ENCODE assay signal across 8 cellular contexts in the genomic region with DNA sequence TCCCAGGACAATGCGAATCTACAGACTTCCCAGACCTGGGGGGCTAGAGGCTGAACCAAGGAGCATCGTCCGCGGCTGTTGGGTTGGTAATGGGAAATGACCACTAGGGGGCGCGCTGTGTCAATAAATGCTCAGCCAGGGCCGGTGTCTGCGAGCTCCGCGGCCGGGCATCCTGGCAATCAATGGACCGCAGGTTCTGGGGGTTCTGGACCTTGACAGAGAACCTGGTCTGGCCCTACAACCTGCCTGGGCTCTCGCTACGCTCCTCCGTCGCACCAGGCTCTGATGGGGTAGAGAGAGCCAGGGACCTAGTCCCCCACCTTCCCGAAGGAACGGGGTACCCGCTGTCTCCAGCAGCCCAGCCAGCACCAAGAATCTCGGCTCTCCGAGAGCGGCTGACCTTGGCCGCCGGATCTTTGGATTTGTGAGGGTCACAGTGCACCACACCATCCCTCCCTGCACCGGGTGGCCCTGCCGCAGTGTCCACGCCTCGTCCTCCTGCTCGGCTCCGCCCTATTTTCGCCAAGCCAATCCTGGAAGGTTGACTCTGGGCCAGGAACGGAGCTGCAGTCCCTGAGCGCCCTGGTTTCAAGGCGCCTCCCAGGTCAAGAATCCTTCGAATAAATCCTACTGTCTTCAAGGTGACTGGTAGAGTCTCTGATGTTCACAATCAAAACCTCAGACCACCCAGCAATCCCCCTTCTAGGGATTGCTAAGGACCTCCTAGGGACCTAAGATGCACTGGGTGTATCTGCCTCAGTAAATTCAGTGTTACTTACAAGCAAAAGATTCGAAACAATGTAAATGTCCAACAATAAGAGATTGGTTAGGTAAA. TPM values are rescaled to one million over a fixed set of nuclear protein-coding genes. Genes with fewer than 3 reads are reported as not detected.
DNase-seq lines count a peak whose midpoint lies in the region; ATAC-seq and TF ChIP-seq lines count a peak whose summit lies in the region.

No MANE protein-coding gene starts in this region.

- H4K5ac ChIP-seq in IMR-90 (ENCODE audit: low read depth, low read length): no peak overlapping the region; the same call in 1 of the 2 replicates

- H3K79me1 ChIP-seq in IMR-90 (ENCODE audit: low read depth in 1 of 2, low read length in 2 of 2): no peaks in the 10 kb centered on the region

- H3K4me3 ChIP-seq in IMR-90 (ENCODE audit: insufficient read depth, low read depth, low read length) (peak overlapping the region; percentile 49), neural cell (ENCODE audit: low read length) (peak overlapping the region; percentile 74)

- ATAC-seq in CD4-positive, alpha-beta T cell (ENCODE audit: poor library complexity): peak; percentile 72
- peak; percentile 84 for ATAC-seq in GM21367 (IDR thresholded peaks at IDR 0.05; ENCODE audit: unreplicated experiment)
- peak; percentile 88 for ATAC-seq in IMR-90 (ENCODE audit: low read depth)
- ATAC-seq in foreskin keratinocyte: peak; percentile 47

- H2BK5ac ChIP-seq in IMR-90 (ENCODE audit: low read depth, low read length, poor library complexity, severe bottlenecking): no peak overlapping the region

- dilution Hi-C loops in IMR-90 (cut with HindIII; ENCODE audit: low sequenced_read_pairs, unreplicated experiment): no loop called here

- peaks cover 6% of the 10 kb centered on the region for H3K4me1 ChIP-seq in IMR-90 (ENCODE audit: control insufficient read depth, insufficient read depth, low read length)
- peaks cover 27% of the 10 kb centered on the region for H3K4me1 ChIP-seq in foreskin keratinocyte

- no peak for TF ChIP-seq EP300 in neural cell (conservative IDR thresholded peaks at IDR 0.05; ENCODE audit: poor library complexity, severe bottlenecking)

- no peaks in the 10 kb centered on the region for H3K9me2 ChIP-seq in neural cell (ENCODE audit: insufficient read depth, low read length)

- TF ChIP-seq RAD21 in IMR-90 (IDR thresholded peaks at IDR 0.05; ENCODE audit: low read length): peak; percentile 94
- peak; percentile 97 for TF ChIP-seq RAD21 in neural cell (conservative IDR thresholded peaks at IDR 0.05)

- peaks cover 35% of the 10 kb centered on the region for H3K36me3 Mint-ChIP-seq in CD4-positive, alpha-beta T cell (ENCODE audit: low read depth)
- peaks cover 9% of the 10 kb centered on the region for H3K36me3 Mint-ChIP-seq in stimulated activated naive CD8-positive, alpha-beta T cell treated with anti-CD3 and anti-CD28 coated beads, Interleukin-15, Interleukin-2, amounts not matched to agents 100 ng/mL and 50 ng/mL, for 24 hours (ENCODE audit: low read depth)

- peak overlapping the region; percentile 85 for H3K4me3 Mint-ChIP-seq in CD4-positive, alpha-beta T cell
- peak overlapping the region; percentile 85 for H3K4me3 Mint-ChIP-seq in stimulated activated naive CD8-positive, alpha-beta T cell treated with anti-CD3 and anti-CD28 coated beads, Interleukin-15, Interleukin-2, amounts not matched to agents 100 ng/mL and 50 ng/mL, for 24 hours

- peak overlapping the region in 1 of 2 experiments; percentile 76; a peak in 2 of 4 replicates for H4K8ac ChIP-seq in IMR-90 (ENCODE audit: low read depth in 2 of 2, low read length in 2 of 2)

- 0 out of 2 replicates have a peak overlapping the region, but pooled peaks have one; percentile 48 for H3K14ac ChIP-seq in IMR-90 (replicated peaks; ENCODE audit: low read depth, low read length)

- BruUV-seq in IMR-90 (replicated peaks; lab: Mats Ljungman, UMichigan): no TSS peak

- H2AFZ ChIP-seq in IMR-90 (replicated peaks; ENCODE audit: low read length, poor library complexity): peak overlapping the region; percentile 99
- H2AFZ ChIP-seq in neural cell (ENCODE audit: low read depth, low read length): peak overlapping the region; percentile 40

- peak overlapping the region; percentile 10; the same call in 1 of the 2 replicates for H3K4ac ChIP-seq in IMR-90 (ENCODE audit: low read depth, low read length)

- no peaks in the 10 kb centered on the region for H3K27me3 ChIP-seq in CD4-positive, alpha-beta T cell (ENCODE audit: control insufficient read depth, insufficient read depth, low read length)
- peaks cover 17% of the 10 kb centered on the region for H3K27me3 ChIP-seq in IMR-90 (ENCODE audit: control insufficient read depth, insufficient read depth, low read length)
- H3K27me3 ChIP-seq in foreskin keratinocyte: no peaks in the 10 kb centered on the region
- H3K27me3 ChIP-seq in neural cell (ENCODE audit: insufficient read depth, low read depth, low read length): no peaks in the 10 kb centered on the region

- H4K20me1 ChIP-seq in IMR-90 (ENCODE audit: insufficient read depth, low read length): no peaks in the 10 kb centered on the region
- H4K20me1 ChIP-seq in neural cell (ENCODE audit: insufficient read depth): no peaks in the 10 kb centered on the region

- H3K56ac ChIP-seq in IMR-90 (ENCODE audit: extremely low read depth, insufficient read depth, low read length): no peak overlapping the region

- H3K9ac ChIP-seq in IMR-90 (ENCODE audit: low read depth, low read length) (peak overlapping the region; percentile 3), neural cell (ENCODE audit: low read length) (peak overlapping the region; percentile 67)

- 0 out of 2 replicates have a peak overlapping the region, but pooled peaks have one; percentile 63 for H2AK5ac ChIP-seq in IMR-90 (ENCODE audit: low read depth, low read length)

- no peak for TF ChIP-seq POLR2A in IMR-90 (IDR thresholded peaks at IDR 0.05; ENCODE audit: low read depth, low read length)

- no peak overlapping the region for H2BK15ac ChIP-seq in IMR-90 (ENCODE audit: low read depth, low read length)

- in situ Hi-C loops in IMR-90 (cut with MboI; ENCODE audit: low sequenced_read_pairs): loop anchor here (5.0 to 10.0 kb wide), 3 partner anchors 81 to 458 kb away; partner anchors contain the start of gene CMTM3

- peak; percentile 93 for TF ChIP-seq CTCF in CD4-positive, alpha-beta T cell (IDR thresholded peaks at IDR 0.05)
- peak; percentile 93 for TF ChIP-seq CTCF in IMR-90 (conservative IDR thresholded peaks at IDR 0.05; ENCODE audit: low read depth, low read length)
- peak; percentile 78 for TF ChIP-seq CTCF in RWPE1 (conservative IDR thresholded peaks at IDR 0.05; ENCODE audit: low read depth)
- peak; percentile 92 for TF ChIP-seq CTCF in foreskin keratinocyte (conservative IDR thresholded peaks at IDR 0.05)
- peak; percentile 98 for TF ChIP-seq CTCF in neural cell (IDR thresholded peaks at IDR 0.05; ENCODE audit: poor library complexity, severe bottlenecking)

- peak overlapping the region; percentile 62 for H3K4me2 ChIP-seq in IMR-90 (ENCODE audit: low read depth, low read length)
- peak overlapping the region; percentile 69 for H3K4me2 ChIP-seq in neural cell (ENCODE audit: low read length)

- intact Hi-C loops in CD4-positive, alpha-beta T cell (cut with DNase I, micrococcal nuclease): loop anchor here (1.0 to 5.0 kb wide), 7 partner anchors 77 to 464 kb away; no protein-coding TSS in a partner anchor
- intact Hi-C loops in IMR-90 (cut with micrococcal nuclease): loop anchor here (1.0 to 10.0 kb wide), 6 partner anchors 77 to 338 kb away; partner anchors contain the start of gene CMTM3

- H3K27me3 Mint-ChIP-seq in CD4-positive, alpha-beta T cell: no peaks in the 10 kb centered on the region
- peaks cover 17% of the 10 kb centered on the region for H3K27me3 Mint-ChIP-seq in stimulated activated naive CD8-positive, alpha-beta T cell treated with anti-CD3 and anti-CD28 coated beads, Interleukin-15, Interleukin-2, amounts not matched to agents 100 ng/mL and 50 ng/mL, for 24 hours

- H3K79me2 ChIP-seq in neural cell (replicated peaks; ENCODE audit: insufficient read depth, low read length): no peaks in the 10 kb centered on the region

- H4K91ac ChIP-seq in IMR-90 (ENCODE audit: insufficient read depth, low read depth, low read length): no peak overlapping the region

- no peaks in the 10 kb centered on the region for H3F3A ChIP-seq in neural cell (ENCODE audit: insufficient read depth, low read length, poor library complexity, severe bottlenecking)

- H3K9me1 ChIP-seq in IMR-90 (ENCODE audit: insufficient read depth, low read length): peaks cover 5% of the 10 kb centered on the region; the same call in 1 of the 2 replicates

- H3K9me3 Mint-ChIP-seq in CD4-positive, alpha-beta T cell: no peaks in the 10 kb centered on the region
- H3K9me3 Mint-ChIP-seq in stimulated activated naive CD8-positive, alpha-beta T cell treated with anti-CD3 and anti-CD28 coated beads, Interleukin-15, Interleukin-2, amounts not matched to agents 100 ng/mL and 50 ng/mL, for 24 hours: no peaks in the 10 kb centered on the region

- H2AK9ac ChIP-seq in IMR-90 (replicated peaks; ENCODE audit: low read depth, low read length, poor library complexity): peak overlapping the region; percentile 76

- H3K27ac Mint-ChIP-seq in CD4-positive, alpha-beta T cell: peak overlapping the region; percentile 62
- H3K27ac Mint-ChIP-seq in stimulated activated naive CD8-positive, alpha-beta T cell treated with anti-CD3 and anti-CD28 coated beads, Interleukin-15, Interleukin-2, amounts not matched to agents 100 ng/mL and 50 ng/mL, for 24 hours: no peak overlapping the region

- H3K27ac ChIP-seq in CD4-positive, alpha-beta T cell (ENCODE audit: low read depth, low read length): no peak overlapping the region
- H3K27ac ChIP-seq in IMR-90 (ENCODE audit: insufficient read depth, low read length): no peak overlapping the region
- peak overlapping the region; percentile 77 for H3K27ac ChIP-seq in RWPE1
- peak overlapping the region; percentile 25 for H3K27ac ChIP-seq in foreskin keratinocyte
- H3K27ac ChIP-seq in neural cell (ENCODE audit: low read length): no peak overlapping the region

- H3K9me3 ChIP-seq in CD4-positive, alpha-beta T cell (ENCODE audit: control insufficient read depth, low read length): no peaks in the 10 kb centered on the region
- peaks cover 2% of the 10 kb centered on the region; the same call in 1 of the 2 replicates for H3K9me3 ChIP-seq in IMR-90 (ENCODE audit: control insufficient read depth, insufficient read depth, low read length)
- no peaks in the 10 kb centered on the region for H3K9me3 ChIP-seq in neural cell (ENCODE audit: low read length)

- DNase-seq in CD4-positive, alpha-beta T cell: peak; percentile 75 to 92 (median 88)
- DNase-seq in IMR-90: peak; percentile 49
- DNase-seq in RWPE1 (ENCODE audit: low spot score): peak; percentile 90
- peak; percentile 75 for DNase-seq in activated effector memory CD4-positive, alpha-beta T cell treated with Interleukin-2 at 50 U/mL for 16 hours
- DNase-seq in foreskin keratinocyte: peak in 1 of 2 donors; percentile 38

- H3K4me1 Mint-ChIP-seq in CD4-positive, alpha-beta T cell (ENCODE audit: low read depth): peaks cover 27% of the 10 kb centered on the region
- H3K4me1 Mint-ChIP-seq in stimulated activated naive CD8-positive, alpha-beta T cell treated with anti-CD3 and anti-CD28 coated beads, Interleukin-15, Interleukin-2, amounts not matched to agents 100 ng/mL and 50 ng/mL, for 24 hours (ENCODE audit: low read depth): peaks cover 27% of the 10 kb centered on the region

- CTCF ChIA-PET in CD4-positive, alpha-beta T cell (lab: Charles Lee): interaction anchor here (0.6 to 2.6 kb wide), 15 partner anchors 9 to 461 kb away, joined by 3 to 21 read pairs (median 5); no protein-coding TSS in a partner anchor
- CTCF ChIA-PET in IMR-90 (lab: Yijun Ruan, JAX) (interaction anchor here (0.6 to 2.0 kb wide), 8 partner anchors 43 to 461 kb away, joined by 3 to 8 read pairs (median 4); no protein-coding TSS in a partner anchor), RWPE1 (lab: Yijun Ruan, JAX) (interaction anchor here (0.6 to 2.7 kb wide), 25 partner anchors 8 to 474 kb away, joined by 3 to 11 read pairs (median 3); partner anchors contain the start of gene PDP2)

- H3K23ac ChIP-seq in IMR-90 (ENCODE audit: low read depth, low read length): peak overlapping the region; percentile 91

- H3K18ac ChIP-seq in IMR-90 (ENCODE audit: low read depth, low read length): no peak overlapping the region

- H3K36me3 ChIP-seq in IMR-90 (ENCODE audit: control insufficient read depth, insufficient read depth, low read length) (no peaks in the 10 kb centered on the region), neural cell (ENCODE audit: insufficient read depth, low read length) (no peaks in the 10 kb centered on the region)

- POLR2A ChIA-PET in CD4-positive, alpha-beta T cell (lab: Charles Lee): interaction anchor here (0.6 to 1.6 kb wide), 11 partner anchors 14 to 461 kb away, joined by 3 to 13 read pairs (median 4); partner anchors contain the start of genes CKLF and CMTM4
- POLR2A ChIA-PET in IMR-90 (lab: Charles Lee; ENCODE audit: unreplicated experiment) (interaction anchor here (0.9 kb wide), 1 partner anchor 197 kb away, joined by 3 read pairs; no protein-coding TSS in a partner anchor), RWPE1 (lab: Yijun Ruan, JAX; ENCODE audit: low non-redundant PET) (no interaction called here)

- no peak overlapping the region; the same call in 1 of the 2 replicates for H2BK120ac ChIP-seq in IMR-90 (ENCODE audit: low read depth, low read length)

- peak overlapping the region; percentile 52; the same call in 1 of the 2 replicates for H2BK20ac ChIP-seq in IMR-90 (ENCODE audit: low read depth, low read length)

- 1% methylated on average over 15 of the region's 36 CpGs; no CpG with 5 or more reads in 1 of the 2 experiments for WGBS in IMR-90 (ENCODE audit: extremely low coverage in 2 of 2, insufficient read length in 1 of 2), 2 experiments

RNA-seq across cellular contexts. Expression of gene BEAN1, which starts 20.3 kb away (rescaled TPM):
- not detected for total RNA-seq in CD4-positive, alpha-beta T cell
- not detected in 2 replicates for total RNA-seq in IMR-90 (2012; rRNA removed)
- not detected in 2 replicates for polyA plus RNA-seq in IMR-90 (2012; rRNA removed)
- not detected in 2 replicates for polyA plus RNA-seq in IMR-90 (2012; cell fraction: cytosol; rRNA removed)
- 0.13 TPM in 1 of 2 replicates, not detected in the other for polyA plus RNA-seq in IMR-90 (2012; cell fraction: nucleus; rRNA removed; ENCODE audit: low replicate concordance)
- total RNA-seq in foreskin keratinocyte: 0.10 and 0.14 TPM in 2 replicates
- polyA plus RNA-seq in foreskin keratinocyte: 0.04 and 0.37 TPM in 2 replicates
- polyA plus RNA-seq in neural cell: 0.16 and 0.58 TPM in 2 replicates
- polyA minus RNA-seq in neural cell: 1.2 and 1.9 TPM in 2 replicates

RNA-seq across cellular contexts. Expression of gene CDH5, which starts 40.3 kb away (rescaled TPM):
- total RNA-seq in CD4-positive, alpha-beta T cell: not detected
- total RNA-seq in IMR-90 (2012; rRNA removed): not detected in 2 replicates
- polyA plus RNA-seq in IMR-90 (2012; rRNA removed): not detected in 2 replicates
- not detected in 2 replicates for polyA plus RNA-seq in IMR-90 (2012; cell fraction: cytosol; rRNA removed)
- 0.02 TPM in 1 of 2 replicates, not detected in the other for polyA plus RNA-seq in IMR-90 (2012; cell fraction: nucleus; rRNA removed; ENCODE audit: low replicate concordance)
- total RNA-seq in foreskin keratinocyte: 0.04 TPM in 1 of 2 replicates, not detected in the other
- 0.02 TPM in 1 of 2 replicates, not detected in the other for polyA plus RNA-seq in foreskin keratinocyte
- not detected in 2 replicates for polyA plus RNA-seq in neural cell
- not detected in 2 replicates for polyA minus RNA-seq in neural cell

Comparison
In these comparisons a context has a peak if more than half of its experiments do, and no peak if none do; other contexts are left out.
1. H3K27ac ChIP-seq: peak in RWPE1 (single experiment) and foreskin keratinocyte (single experiment); none in CD4-positive, alpha-beta T cell (single experiment), IMR-90 (single experiment) and neural cell (single experiment).
2. Peak in every context shown above with its lines, with median percentiles within 50 percentile points of each other: ATAC-seq and CTCF ChIP-seq.